ENCODE assay signal across 8 cellular contexts in genomic region chr20:24992420-24993205, GRCh38. TPM values are rescaled to one million over a fixed set of nuclear protein-coding genes. Genes with fewer than 3 reads are reported as not detected.
DNase-seq lines count a peak whose midpoint lies in the region; ATAC-seq and TF ChIP-seq lines count a peak whose summit lies in the region.

A gene with protein sequence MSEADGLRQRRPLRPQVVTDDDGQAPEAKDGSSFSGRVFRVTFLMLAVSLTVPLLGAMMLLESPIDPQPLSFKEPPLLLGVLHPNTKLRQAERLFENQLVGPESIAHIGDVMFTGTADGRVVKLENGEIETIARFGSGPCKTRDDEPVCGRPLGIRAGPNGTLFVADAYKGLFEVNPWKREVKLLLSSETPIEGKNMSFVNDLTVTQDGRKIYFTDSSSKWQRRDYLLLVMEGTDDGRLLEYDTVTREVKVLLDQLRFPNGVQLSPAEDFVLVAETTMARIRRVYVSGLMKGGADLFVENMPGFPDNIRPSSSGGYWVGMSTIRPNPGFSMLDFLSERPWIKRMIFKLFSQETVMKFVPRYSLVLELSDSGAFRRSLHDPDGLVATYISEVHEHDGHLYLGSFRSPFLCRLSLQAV (minus strand): TSS chr20:24992751. CDS start chr20:24992688, 63 bp downstream.

- peak within 1 kb of the TSS; percentile 86 for H3K4me3 ChIP-seq in Jurkat, Clone E6-1 (ENCODE audit: low read length)
- peak within 1 kb of the TSS; percentile 83 to 88 for H3K4me3 ChIP-seq in muscle layer of duodenum (ENCODE audit: low read depth in 1 of 2, low read length in 2 of 2)

- peak; percentile 79 for DNase-seq in DMS79 (lab: John Stamatoyannopoulos, UW)
- peak; percentile 84 for DNase-seq in Jurkat, Clone E6-1 (ENCODE audit: low read depth, low spot score)
- DNase-seq in activated T-cell treated with anti-CD3 and anti-CD28 coated beads, Interleukin-2, amount 50 U/mL, for 48 hours: peak; percentile 96 to 97
- DNase-seq in stimulated activated CD8-positive, alpha-beta memory T cell treated with anti-CD3 and anti-CD28 coated beads, Interleukin-7, amount 100 ng/mL, for 4 hours (ENCODE audit: low read depth in 2 of 2): peak; percentile 92 to 95

- H3K27me3 ChIP-seq in muscle layer of duodenum (ENCODE audit: low read depth, low read length): no peaks in the 10 kb centered on the region

- peaks cover 0 to 47% of the 10 kb centered on the region in 2 donors for H3K4me1 ChIP-seq in muscle layer of duodenum (ENCODE audit: control insufficient read depth in 1 of 2, insufficient read depth in 2 of 2, low read length in 2 of 2)

- no peaks in the 10 kb centered on the region for H3K9me3 ChIP-seq in muscle layer of duodenum (ENCODE audit: control insufficient read depth in 1 of 2, low read length in 2 of 2)

- peak within 1 kb of the TSS; percentile 96 for H3K27ac ChIP-seq in muscle layer of duodenum (ENCODE audit: low read length)

- H3K36me3 ChIP-seq in muscle layer of duodenum (ENCODE audit: control insufficient read depth in 1 of 2, insufficient read depth in 2 of 2, low read length in 2 of 2): peaks cover 0 to 3% of the 10 kb centered on the region in 2 donors

- ATAC-seq in GM21717 (IDR thresholded peaks at IDR 0.05; ENCODE audit: unreplicated experiment) (peak; percentile 98), esophagus mucosa (peak; percentile 98)

TF ChIP-seq in PFSK-1, 5 proteins besides CTCF, POLR2A, EP300 and RAD21:
- TF ChIP-seq POLR2AphosphoS5 (IDR thresholded peaks at IDR 0.05; ENCODE audit: low read depth, low read length) (peak; percentile 88), FOXP2 (optimal IDR thresholded peaks at IDR 0.05; ENCODE audit: borderline replicate concordance, extremely low read depth, extremely low read length, insufficient read depth) (no peak), TAF1 (IDR thresholded peaks at IDR 0.05; ENCODE audit: borderline replicate concordance, insufficient read depth, low read length) (peak; percentile 81; the same call in 1 of the 2 replicates), REST (IDR thresholded peaks at IDR 0.05; ENCODE audit: insufficient read depth in 1 of 2, low read depth in 2 of 2, low read length in 2 of 2) (no peak), SIN3A (IDR thresholded peaks at IDR 0.05; ENCODE audit: borderline replicate concordance, insufficient read depth, low read length) (no peak)

RNA-seq across cellular contexts. Expression of the gene that starts here (rescaled TPM):
- polyA plus RNA-seq in Jurkat, Clone E6-1 (2012; ENCODE audit: insufficient read depth, insufficient read length): 72.2 TPM
- 58.8 TPM for polyA plus RNA-seq in PFSK-1 (2012; ENCODE audit: insufficient read length, low read depth)
- 26.1 TPM for total RNA-seq in esophagus mucosa

Comparison
In these comparisons a context has a peak if more than half of its experiments do, and no peak if none do; other contexts are left out.
1. Peak in every context shown above with its lines: DNase-seq, ATAC-seq, H3K4me3 ChIP-seq and H3K27ac ChIP-seq.